Comparison of ENCODE assay signal across 9 cellular contexts in the genomic region with DNA sequence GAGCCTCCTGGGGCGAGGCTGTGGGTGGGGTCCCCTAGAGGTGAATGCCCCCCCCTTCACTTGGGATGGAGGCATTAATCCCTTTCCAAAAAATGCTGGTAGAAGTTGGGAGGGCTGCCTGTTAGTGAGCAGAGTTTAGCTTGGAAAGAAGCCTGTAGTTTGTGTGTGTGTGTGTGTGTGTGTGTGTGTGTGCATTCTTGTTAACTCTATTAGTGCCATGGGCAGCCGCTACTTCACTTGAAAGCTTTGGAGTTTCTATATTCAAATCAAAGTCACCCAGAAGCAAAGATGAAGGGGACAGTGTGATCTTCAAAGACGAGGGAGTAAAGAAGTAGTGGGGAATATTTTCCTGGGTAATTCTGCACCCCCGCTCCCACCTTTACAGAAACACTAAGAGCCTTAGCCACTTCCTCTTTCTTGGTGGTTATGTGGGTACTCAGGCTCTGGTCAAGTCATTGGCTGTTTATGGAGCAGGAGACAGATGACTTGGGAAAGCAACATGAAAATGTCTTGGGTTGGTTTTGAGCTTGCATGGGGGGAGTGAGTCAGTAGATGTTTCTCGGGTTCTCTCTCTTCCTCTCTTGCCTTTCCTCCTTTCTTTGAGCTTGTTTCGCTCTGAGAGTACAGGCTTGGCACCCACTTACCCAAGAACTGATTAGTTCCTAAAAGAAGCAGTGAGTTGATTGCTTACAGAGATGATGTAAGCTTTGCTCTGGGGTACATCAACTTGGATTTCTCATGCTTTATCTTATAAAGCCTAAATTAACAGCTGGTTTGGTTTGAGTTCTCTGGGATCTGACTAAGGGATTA. TPM values are rescaled to one million over a fixed set of nuclear protein-coding genes. Genes with fewer than 3 reads are reported as not detected.
DNase-seq lines count a peak whose midpoint lies in the region; ATAC-seq and TF ChIP-seq lines count a peak whose summit lies in the region.
"Had no signal": no experiment of that assay in that cellular context is flagged by ENCODE, and none has a peak within 500 bp of the region (broad histone marks: within the 10 kb centered on the region; RNA-seq: fewer than 3 reads in every experiment).

No MANE protein-coding gene starts in this region.

- no peaks in the 10 kb centered on the region for H3K9me3 Mint-ChIP-seq in H9
- no peaks in the 10 kb centered on the region for H3K9me3 Mint-ChIP-seq in activated B cell treated with CpG ODN at 0.5 μM for 24 hours

- H2BK20ac ChIP-seq in H9 (ENCODE audit: low read depth, low read length, poor library complexity, severe bottlenecking): no peak overlapping the region

- no peak overlapping the region for H2BK5ac ChIP-seq in H9 (ENCODE audit: insufficient read length, low read length)

- no peak overlapping the region for H3K14ac ChIP-seq in H9 (ENCODE audit: insufficient read depth, low read length)

- H4K91ac ChIP-seq in H9 (ENCODE audit: insufficient read length, low read depth, low read length): no peak overlapping the region

- H3K27ac ChIP-seq in H9 (ENCODE audit: insufficient read length, low read depth, low read length): no peak overlapping the region

- POLR2A ChIA-PET in activated B cell treated with CpG ODN at 0.5 μM for 24 hours (lab: Charles Lee): no interaction called here

- no peak overlapping the region for H2BK15ac ChIP-seq in H9 (ENCODE audit: low read depth, low read length)

- H3K4ac ChIP-seq in H9 (ENCODE audit: low read depth, low read length): no peak overlapping the region

- no peak overlapping the region for H2AFZ ChIP-seq in H9 (ENCODE audit: low read length)

- H3K9ac ChIP-seq in H9 (ENCODE audit: extremely low read depth, insufficient read length, low read length): no peak overlapping the region

- no CpG with 5 or more reads among the region's 6 CpGs for WGBS in H9 (ENCODE audit: extremely low coverage, insufficient read length, low lambda C conversion rate)

- no peak for TF ChIP-seq CTCF in AG09309 (IDR thresholded peaks at IDR 0.05; ENCODE audit: control insufficient read depth, insufficient read depth, low read depth, low read length, missing control alignments)
- TF ChIP-seq CTCF in H9 (conservative IDR thresholded peaks at IDR 0.05): no peak
- no peak for TF ChIP-seq CTCF in activated B cell treated with CpG ODN at 0.5 μM for 24 hours (IDR thresholded peaks at IDR 0.05)

- H3K79me2 ChIP-seq in H9 (ENCODE audit: insufficient read depth, low read length): peaks cover 31% of the 10 kb centered on the region; the same call in 1 of the 2 replicates

- intact Hi-C loops in activated B cell treated with CpG ODN at 0.5 μM for 24 hours (cut with micrococcal nuclease): loop anchor here (10.0 kb wide), 1 partner anchor 699 kb away; no protein-coding TSS in a partner anchor

- H3K18ac ChIP-seq in H9 (ENCODE audit: insufficient read length, low read depth, low read length): no peak overlapping the region

- H3K4me1 ChIP-seq in H9 (ENCODE audit: insufficient read depth, low read length): peaks cover 14% of the 10 kb centered on the region

- no peaks in the 10 kb centered on the region for H3K23me2 ChIP-seq in H9 (ENCODE audit: insufficient read length, low read depth, low read length, poor library complexity, severe bottlenecking)

- H4K20me1 ChIP-seq in H9 (ENCODE audit: control insufficient read depth, insufficient read depth, insufficient read length): no peaks in the 10 kb centered on the region

- peak overlapping the region; percentile 47 to 93 (median 79); a peak in 4 of 7 replicates for H3K27ac Mint-ChIP-seq in H9
- no peak overlapping the region for H3K27ac Mint-ChIP-seq in activated B cell treated with CpG ODN at 0.5 μM for 24 hours
- H3K27ac Mint-ChIP-seq: T-helper 17 cell had no signal

- no peak overlapping the region for H2BK12ac ChIP-seq in H9 (ENCODE audit: insufficient read length, low read depth, low read length)

- no peak overlapping the region for H3K56ac ChIP-seq in H9 (ENCODE audit: insufficient read length, low read depth, low read length)

- no peak overlapping the region for H2AK5ac ChIP-seq in H9 (ENCODE audit: insufficient read length, low read length)

- DNase-seq in AG09309 (ENCODE audit: low read depth) (peak; percentile 59), H9 (no peak), activated B cell treated with CpG ODN at 0.5 μM for 24 hours (no peak), medulla oblongata (ENCODE audit: extremely low spot score) (peak; percentile 60), DMS153 treated with DMSO at 0.1 percent for 48 hours (lab: John Stamatoyannopoulos, UW; ENCODE audit: unreplicated experiment) (no peak), GM19240 (ENCODE audit: insufficient read length, low spot score) (no peak), GOT3 (lab: John Stamatoyannopoulos, UW) (no peak), SHP77 treated with DMSO at 0.1 percent for 48 hours (lab: John Stamatoyannopoulos, UW) (no peak)
- DNase-seq: T-helper 17 cell had no signal

- H3K4me1 Mint-ChIP-seq in H9: peaks cover 84 to 93% of the 10 kb centered on the region in 2 experiments
- H3K4me1 Mint-ChIP-seq in activated B cell treated with CpG ODN at 0.5 μM for 24 hours: peaks cover 28% of the 10 kb centered on the region

- no peak overlapping the region for H3K4me3 ChIP-seq in AG09309 (ENCODE audit: control insufficient read depth, low read depth, low read length)

- H3K79me1 ChIP-seq in H9 (ENCODE audit: insufficient read depth, low read depth, low read length, poor library complexity, severe bottlenecking): peaks cover 12% of the 10 kb centered on the region

- no peak overlapping the region for H3T11ph ChIP-seq in H9 (ENCODE audit: low read length)

- CTCF ChIA-PET in activated B cell treated with CpG ODN at 0.5 μM for 24 hours (lab: Charles Lee): no interaction called here

- H3K27me3 ChIP-seq in H9 (ENCODE audit: insufficient read depth, low read length): no peaks in the 10 kb centered on the region

- no peak overlapping the region for H3K23ac ChIP-seq in H9 (ENCODE audit: insufficient read length, low read depth, low read length)

- H4K8ac ChIP-seq in H9 (replicated peaks; ENCODE audit: insufficient read length, low read depth, low read length): no peak overlapping the region

- H3K4me3 Mint-ChIP-seq in H9 (no peak overlapping the region), activated B cell treated with CpG ODN at 0.5 μM for 24 hours (no peak overlapping the region)
- H3K4me3 Mint-ChIP-seq: T-helper 17 cell had no signal

- H3K27me3 Mint-ChIP-seq in H9 (ENCODE audit: low read depth) (no peaks in the 10 kb centered on the region), activated B cell treated with CpG ODN at 0.5 μM for 24 hours (peaks cover 70% of the 10 kb centered on the region)

- peak; percentile 11 for ATAC-seq in activated B cell treated with CpG ODN at 0.5 μM for 24 hours (ENCODE audit: low read depth)
- ATAC-seq: T-helper 17 cell had no signal

- no peak overlapping the region for H3K4me2 ChIP-seq in H9 (ENCODE audit: insufficient read depth, insufficient read length, low read length)

- H3K36me3 Mint-ChIP-seq in H9 (ENCODE audit: insufficient read depth in 1 of 3, low read depth in 3 of 3): peaks cover 0 to 36% (median 21%) of the 10 kb centered on the region in 3 experiments; a peak in 4 of 7 replicates
- H3K36me3 Mint-ChIP-seq in activated B cell treated with CpG ODN at 0.5 μM for 24 hours (ENCODE audit: low read depth): no peaks in the 10 kb centered on the region

- no peak overlapping the region for H4K5ac ChIP-seq in H9 (ENCODE audit: insufficient read length, low read depth, low read length)

- no peaks in the 10 kb centered on the region for H3K9me3 ChIP-seq in H9 (ENCODE audit: control insufficient read depth, low read depth, low read length)

- H2BK120ac ChIP-seq in H9 (ENCODE audit: low read depth, low read length, poor library complexity, severe bottlenecking): no peak overlapping the region

RNA-seq across cellular contexts. Expression of a gene that starts 35.9 kb away (rescaled TPM):
- total RNA-seq in H9 (2021) (71.1 and 73.0 TPM in 2 replicates), activated B cell treated with CpG ODN at 0.5 μM for 24 hours (0.71 and 2.2 TPM in 2 replicates)

Comparison
In these comparisons a context has a peak if more than half of its experiments do, and no peak if none do; other contexts are left out.
1. DNase-seq: peak in AG09309 (single experiment) and medulla oblongata (single experiment); none in H9 (single experiment), activated B cell treated with CpG ODN at 0.5 μM for 24 hours (single experiment), DMS153 treated with DMSO at 0.1 percent for 48 hours (single experiment), GM19240 (single experiment), GOT3 (single experiment) and SHP77 treated with DMSO at 0.1 percent for 48 hours (single experiment).
2. RNA of a gene that starts 35.9 kb away (total RNA-seq): 71.1 to 73.0 TPM in H9; 0.71 to 2.2 TPM in activated B cell treated with CpG ODN at 0.5 μM for 24 hours; every median in the first group is over 10 times any median in the second.